In genomic region chr17:79829457-79829856, GRCh38 we compare ENCODE assay signal across 2 cellular contexts.
TF ChIP-seq lines count a peak whose summit lies in the region.

No MANE protein-coding gene starts in this region.

TF ChIP-seq in HepG2, 621 proteins besides CTCF, POLR2A, EP300 and RAD21:
- TF ChIP-seq ARHGAP35 (CRISPR knock-in tag; IDR thresholded peaks at IDR 0.05; ENCODE audit: borderline replicate concordance): no peak
- TF ChIP-seq MTERF4 (CRISPR knock-in tag; IDR thresholded peaks at IDR 0.05): 0 out of 2 replicates have a peak, but pooled peaks have one; percentile 41

TF ChIP-seq in H1, 55 proteins besides CTCF, POLR2A, EP300 and RAD21:
- TF ChIP-seq RFX5 (IDR thresholded peaks at IDR 0.05; ENCODE audit: borderline replicate concordance, low read depth, low read length) (no peak), SUZ12 (IDR thresholded peaks at IDR 0.05; ENCODE audit: low read length) (0 out of 2 replicates have a peak, but pooled peaks have one; percentile 21)
TF ChIP-seq in H1: peak in this region for 1.
